In the genomic region with DNA sequence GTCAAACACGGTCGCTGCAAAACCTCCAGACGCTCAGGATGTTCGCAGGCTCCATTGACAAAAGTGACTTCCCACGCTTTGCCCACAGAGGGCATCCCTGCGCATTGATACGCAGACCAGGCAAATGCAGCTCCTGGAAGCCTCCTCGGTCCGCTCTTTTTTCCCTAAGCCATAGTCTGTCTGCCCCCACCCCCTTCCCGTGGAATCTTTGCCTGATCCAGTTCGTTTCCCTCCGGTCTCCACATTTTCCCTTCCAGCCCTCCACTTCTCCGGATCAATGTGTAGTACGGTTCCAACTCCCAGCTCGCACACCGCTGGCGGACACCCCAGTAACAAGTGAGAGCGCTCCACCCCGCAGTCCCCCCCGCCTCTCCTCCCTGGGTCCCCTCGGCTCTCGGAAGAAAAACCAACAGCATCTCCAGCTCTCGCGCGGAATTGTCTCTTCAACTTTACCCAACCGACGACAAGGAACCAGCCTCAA, we compare ENCODE assay signal across 8 cellular contexts. TPM values are rescaled to one million over a fixed set of nuclear protein-coding genes. Genes with fewer than 3 reads are reported as not detected.
DNase-seq lines count a peak whose midpoint lies in the region; ATAC-seq and TF ChIP-seq lines count a peak whose summit lies in the region.

Gene DCC (plus strand): TSS at position 307 of the 481 bp plus-strand sequence. CDS start 591 bp downstream, outside the sequence.

- intact Hi-C loops in head of caudate nucleus (cut with DNase I): loop anchor here (5.0 to 10.0 kb wide), 4 partner anchors 72 to 673 kb away; no protein-coding TSS in a partner anchor

- ATAC-seq in HG03378 (IDR thresholded peaks at IDR 0.05; ENCODE audit: unreplicated experiment): no peak

- no peak within 1 kb of the TSS for H3K27ac ChIP-seq in SJCRH30
- H3K27ac ChIP-seq in rectal smooth muscle tissue (ENCODE audit: low read depth, low read length): no peak within 1 kb of the TSS

- DNase-seq in BE2C (peak; percentile 36), HK-2 (ENCODE audit: unreplicated experiment) (peak; percentile 6), SJCRH30 (peak; percentile 35 to 60), head of caudate nucleus (peak; percentile 70 to 92 (median 84)), NCI-H1436 (lab: John Stamatoyannopoulos, UW) (no peak)
- DNase-seq in stimulated activated CD4-positive, alpha-beta T cell treated with anti-CD3 and anti-CD28 coated beads, Interleukin-4, amount 100 ng/mL, for 24 hours: no peak

- TF ChIP-seq CTCF in BE2C (IDR thresholded peaks at IDR 0.05; ENCODE audit: low read depth, low read length): peak; percentile 49

- H3K9ac ChIP-seq in rectal smooth muscle tissue (ENCODE audit: low read length): no peak within 1 kb of the TSS

- H3K4me1 ChIP-seq in BE2C (no peaks in the 10 kb centered on the region), SJCRH30 (0 out of 2 replicates have a peak, but pooled peaks cover 3% of the 10 kb centered on the region), rectal smooth muscle tissue (ENCODE audit: control insufficient read depth, insufficient read depth, low read length) (no peaks in the 10 kb centered on the region)

- peaks cover 24% of the 10 kb centered on the region for H3K27me3 ChIP-seq in BE2C
- no peaks in the 10 kb centered on the region for H3K27me3 ChIP-seq in SJCRH30
- peaks cover 6% of the 10 kb centered on the region for H3K27me3 ChIP-seq in rectal smooth muscle tissue (ENCODE audit: control insufficient read depth, insufficient read depth, low read length)

- no peaks in the 10 kb centered on the region for H3K9me3 ChIP-seq in BE2C
- H3K9me3 ChIP-seq in SJCRH30 (replicated peaks): no peaks in the 10 kb centered on the region

- H3K36me3 ChIP-seq in BE2C: no peaks in the 10 kb centered on the region
- no peaks in the 10 kb centered on the region for H3K36me3 ChIP-seq in SJCRH30
- H3K36me3 ChIP-seq in rectal smooth muscle tissue (ENCODE audit: control insufficient read depth, insufficient read depth, low read length): no peaks in the 10 kb centered on the region

- H3K4me3 ChIP-seq in BE2C (ENCODE audit: low read depth, low read length) (no peak within 1 kb of the TSS), SJCRH30 (peak within 1 kb of the TSS; percentile 13; the same call in 1 of the 2 replicates), rectal smooth muscle tissue (ENCODE audit: low read length) (peak within 1 kb of the TSS; percentile 34)

RNA-seq across cellular contexts. Expression of gene DCC, which starts in this region (rescaled TPM):
- 0.08 TPM for polyA plus RNA-seq in BE2C (2012; ENCODE audit: insufficient read depth, insufficient read length, low read depth)
- total RNA-seq in SJCRH30 (2014; rRNA removed; shearing (Covaris generic)): 0.35 and 1.7 TPM in 2 replicates

Comparison
In these comparisons a context has a peak if more than half of its experiments do, and no peak if none do; other contexts are left out.
1. DNase-seq: peak in BE2C (single experiment), HK-2 (single experiment), SJCRH30 (2 of 2) and head of caudate nucleus (42 of 42); none in stimulated activated CD4-positive, alpha-beta T cell treated with anti-CD3 and anti-CD28 coated beads, Interleukin-4, amount 100 ng/mL, for 24 hours (single experiment) and NCI-H1436 (single experiment).